15 cellular contexts compared by ENCODE assay signal in genomic region chr10:99661370-99661749, GRCh38. TPM values are rescaled to one million over a fixed set of nuclear protein-coding genes. Genes with fewer than 3 reads are reported as not detected.
DNase-seq lines count a peak whose midpoint lies in the region; ATAC-seq, FAIRE-seq and TF ChIP-seq lines count a peak whose summit lies in the region.
"Had no signal": no experiment of that assay in that cellular context is flagged by ENCODE, and none has a peak within 500 bp of the region (broad histone marks: within the 10 kb centered on the region; RNA-seq: fewer than 3 reads in every experiment).

No MANE protein-coding gene starts in this region.

- H3K27me3 ChIP-seq in HepG2 (ENCODE audit: control insufficient read depth in 1 of 2, insufficient read depth in 2 of 2, low read length in 2 of 2) = no peaks in the 10 kb centered on the region; a peak in 1 of 5 replicates
- H3K27me3 ChIP-seq in right lobe of liver = no peaks in the 10 kb centered on the region
- no peaks in the 10 kb centered on the region for H3K27me3 ChIP-seq in adrenal gland
- H3K27me3 ChIP-seq: ovary had no signal

- H3K9ac ChIP-seq in HepG2 (ENCODE audit: insufficient read depth, low read depth, low read length) = no peak overlapping the region; the same call in 1 of the 2 replicates

- POLR2A ChIA-PET in HepG2 (lab: Yijun Ruan, JAX) = no interaction called here

- H2AFZ ChIP-seq in HepG2 (ENCODE audit: low read length) = no peak overlapping the region

- WGBS in HepG2 (ENCODE audit: low lambda C conversion rate) = 78% methylated on average over 6 of the region's 6 CpGs
- WGBS in right lobe of liver (ENCODE audit: insufficient coverage, low coverage, low lambda C conversion rate, missing lambda C conversion rate) = 71% methylated on average over 6 of the region's 6 CpGs
- WGBS in adrenal gland, 4 donors = 39 to 47% (median 46%) methylated on average over 6 of the region's 6 CpGs

- H3K36me3 ChIP-seq in HepG2 (replicated peaks in 1 of 2; ENCODE audit: control insufficient read depth in 1 of 2, insufficient read depth in 2 of 2, low read length in 2 of 2) (peaks cover 2 to 9% of the 10 kb centered on the region in 2 experiments; a peak in 2 of 5 replicates), right lobe of liver (peaks cover 0 to 4% (median 0%) of the 10 kb centered on the region in 4 donors), adrenal gland (replicated peaks in 1 of 2) (no peaks in the 10 kb centered on the region)
- H3K36me3 ChIP-seq: BE2C, ovary had no signal

- no peak for ATAC-seq in HepG2
- no peak for ATAC-seq in right lobe of liver
- ATAC-seq in HG02623 (IDR thresholded peaks at IDR 0.05; ENCODE audit: unreplicated experiment) = no peak
- ATAC-seq: GM12878 had no signal

- no peaks in the 10 kb centered on the region for H4K20me1 ChIP-seq in HepG2 (ENCODE audit: insufficient read depth, low read length)

- TF ChIP-seq POLR2A in HepG2 (IDR thresholded peaks at IDR 0.05; ENCODE audit: insufficient read depth in 1 of 2, low read depth in 2 of 2, low read length in 2 of 2) (no peak), right lobe of liver (IDR thresholded peaks at IDR 0.05) (no peak), adrenal gland (IDR thresholded peaks at IDR 0.05) (peak in 1 of 2 donors; percentile 69)

- FAIRE-seq in HepG2 (lab: Jason Lieb, UNC) (no peak), urothelium cell line (lab: Jason Lieb, UNC) (no peak)
- FAIRE-seq: GM12878 had no signal

- no peak for DNase-seq in HepG2 (ENCODE audit: low spot score)
- no peak for DNase-seq in right lobe of liver
- peak in 5 of 7 donors; percentile 39 to 56 (median 49) for DNase-seq in adrenal gland
- peak; percentile 41 for DNase-seq in fibroblast of the conjunctiva (ENCODE audit: low read depth)
- DNase-seq in urothelium cell line (ENCODE audit: low spot score) = peak; percentile 35
- no peak for DNase-seq in activated CD4-positive, alpha-beta T cell treated with anti-CD3 and anti-CD28 coated beads for 4 hours
- DNase-seq in T-helper 9 cell = no peak
- DNase-seq: activated CD4-positive, CD25-positive, alpha-beta regulatory T cell; activated naive CD4-positive, alpha-beta T cell treated with anti-CD3 and anti-CD28 coated beads, Interleukin-2, amount 10 ng/mL, durations not matched to agents 7 days and 5 days; BE2C; hippocampal formation; MV-4-11; ovary had no signal

- TF ChIP-seq EP300 in HepG2 (IDR thresholded peaks at IDR 0.05; ENCODE audit: low read depth in 2 of 2, low read length in 2 of 2) (no peak), HepG2 (CRISPR knock-in tag; IDR thresholded peaks at IDR 0.05; ENCODE audit: borderline replicate concordance) (no peak)

- H3K4me1 ChIP-seq in HepG2 (ENCODE audit: insufficient read depth, low read length) (peaks cover 49% of the 10 kb centered on the region), right lobe of liver (no peaks in the 10 kb centered on the region), adrenal gland (replicated peaks in 1 of 2) (peaks cover 16 to 26% of the 10 kb centered on the region in 2 donors)
- H3K4me1 ChIP-seq: BE2C had no signal

- no TSS peak for BruUV-seq in HepG2 (replicated peaks; lab: Mats Ljungman, UMichigan)

- no peak overlapping the region; a peak in 1 of 6 replicates for H3K4me3 ChIP-seq in HepG2 (replicated peaks in 1 of 3; ENCODE audit: insufficient read depth in 1 of 3, low read depth in 2 of 3, low read length in 3 of 3)
- H3K4me3 ChIP-seq in right lobe of liver = no peak overlapping the region
- peak overlapping the region in 1 of 4 donors; percentile 3 for H3K4me3 ChIP-seq in adrenal gland
- H3K4me3 ChIP-seq: GM12878, ovary had no signal

- H3K27ac ChIP-seq in HepG2 (ENCODE audit: extremely low read length, insufficient read depth, low read length) (peak overlapping the region; percentile 76), right lobe of liver (no peak overlapping the region), adrenal gland (peak overlapping the region in 3 of 5 donors; percentile 35 to 50 (median 43))
- H3K27ac ChIP-seq: ovary had no signal

- H3K9me3 ChIP-seq in HepG2 (ENCODE audit: low read length) = no peaks in the 10 kb centered on the region
- H3K9me3 ChIP-seq in right lobe of liver = no peaks in the 10 kb centered on the region
- no peaks in the 10 kb centered on the region for H3K9me3 ChIP-seq in adrenal gland (replicated peaks in 1 of 3)
- H3K9me3 ChIP-seq: BE2C, ovary had no signal

- in situ Hi-C loops in HepG2 (cut with HindIII; ENCODE audit: extremely low pct_ligation_motif_present, low pct_unique_long_range_greater_than_20kb) = no loop called here

- no peak for TF ChIP-seq CTCF in HepG2 (CRISPR knock-in tag; IDR thresholded peaks at IDR 0.05)
- TF ChIP-seq CTCF in right lobe of liver (IDR thresholded peaks at IDR 0.05) = no peak
- no peak for TF ChIP-seq CTCF in adrenal gland (IDR thresholded peaks at IDR 0.05)

- CTCF ChIA-PET in HepG2 (lab: Yijun Ruan, JAX; ENCODE audit: low intra/inter-chr PET ratio, low total read pairs) = no interaction called here

- peaks cover 29% of the 10 kb centered on the region for H3K79me2 ChIP-seq in HepG2 (ENCODE audit: insufficient read depth, low read length)

- intact Hi-C loops in HepG2 (cut with micrococcal nuclease; ENCODE audit: unreplicated experiment) (no loop called here), right lobe of liver (cut with DNase I) (no loop called here), adrenal gland (cut with DNase I) (loop anchor here in 1 of 2 donors (5.0 kb wide), 1 partner anchor 39 kb away; the partner anchor contains the start of gene SLC25A28)

- no peak for TF ChIP-seq RAD21 in HepG2 (CRISPR knock-in tag; IDR thresholded peaks at IDR 0.05)

- H3K4me2 ChIP-seq in HepG2 (ENCODE audit: low read depth, low read length) = peak overlapping the region; percentile 72

TF ChIP-seq in HepG2, 621 proteins besides CTCF, POLR2A, EP300 and RAD21 (continues in another document):
- no peak for TF ChIP-seq HDAC2 (CRISPR knock-in tag; IDR thresholded peaks at IDR 0.05)

RNA-seq across cellular contexts. Expression of gene ENTPD7, which starts 2.1 kb away (rescaled TPM):
- total RNA-seq in HepG2 (2016; rRNA removed; fragmentation: Illumina TruSeq; extraction: Trizol) (35.5 and 36.5 TPM in 2 replicates), right lobe of liver (10 to 100 TPM in 5 of 6 experiments, 1 to 10 TPM in 1; 7.5 to 16.5 (median 10.8) TPM), adrenal gland (10 to 100 TPM in 5 of 8 donors, 1 to 10 TPM in 3; 5.6 to 17.4 (median 10.9) TPM)
- total RNA-seq in HepG2 (2016; cell fraction: cytosol; rRNA removed; fragmentation: Illumina TruSeq; extraction: Trizol; ENCODE audit: low read depth) = 4.5 and 4.7 TPM in 2 replicates
- total RNA-seq in HepG2 (2016; cell fraction: insoluble cytoplasmic fraction; rRNA removed; fragmentation: Illumina TruSeq; extraction: Trizol) = 34.0 and 36.0 TPM in 2 replicates
- 18.8 and 20.3 TPM in 2 replicates for total RNA-seq in HepG2 (2016; cell fraction: membrane; rRNA removed; fragmentation: Illumina TruSeq; extraction: Trizol)
- 40.3 and 45.2 TPM in 2 replicates for total RNA-seq in HepG2 (2016; cell fraction: nucleus; rRNA removed; fragmentation: Illumina TruSeq; extraction: Trizol)
- polyA plus RNA-seq in HepG2 (2011; rRNA removed) (6.6 and 7.6 TPM in 2 replicates), adrenal gland (10 to 100 TPM in 1 of 3 donors, 1 to 10 TPM in 2; 1.2 to 16.7 (median 1.4) TPM)
- polyA plus RNA-seq in HepG2 (2011; cell fraction: cytosol; rRNA removed) = 5.6 and 6.1 TPM in 2 replicates
- 3.0 and 3.3 TPM in 2 replicates for polyA plus RNA-seq in HepG2 (2011; cell fraction: nucleus; rRNA removed)
- 2.3 and 3.9 TPM in 2 replicates for polyA plus RNA-seq in HepG2 (2012)
- 1.8 and 2.5 TPM in 2 replicates for polyA plus RNA-seq in HepG2 (2016; cell fraction: cytosol; fragmentation: Illumina TruSeq; extraction: Trizol; ENCODE audit: low read depth)
- 14.9 TPM in 2 replicates for polyA plus RNA-seq in HepG2 (2016; cell fraction: insoluble cytoplasmic fraction; fragmentation: Illumina TruSeq; extraction: Trizol; ENCODE audit: low read depth)
- polyA plus RNA-seq in HepG2 (2016; cell fraction: membrane; fragmentation: Illumina TruSeq; extraction: Trizol; ENCODE audit: low read depth) = 5.6 and 6.8 TPM in 2 replicates
- polyA plus RNA-seq in HepG2 (2016; cell fraction: nucleus; fragmentation: Illumina TruSeq; extraction: Trizol; ENCODE audit: insufficient read depth, low read depth) = 18.8 and 19.6 TPM in 2 replicates
- polyA minus RNA-seq in HepG2 (2011; rRNA and poly(A)+ RNA removed; ENCODE audit: low replicate concordance) = 22.7 and 32.8 TPM in 2 replicates
- polyA minus RNA-seq in HepG2 (2011; cell fraction: cytosol; rRNA and poly(A)+ RNA removed) = 12.3 and 14.5 TPM in 2 replicates
- polyA minus RNA-seq in HepG2 (2011; cell fraction: nucleus; rRNA and poly(A)+ RNA removed) = 17.8 and 18.8 TPM in 2 replicates

RNA-seq across cellular contexts. Expression of gene SLC25A28, which starts 41.1 kb away (rescaled TPM):
- total RNA-seq in HepG2 (2016; rRNA removed; fragmentation: Illumina TruSeq; extraction: Trizol) (7.5 and 15.2 TPM in 2 replicates), right lobe of liver (10 to 100 TPM; 17.1 to 33.8 (median 23.4) TPM), adrenal gland (10 to 100 TPM in 7 of 8 donors, 1 to 10 TPM in 1; 9.6 to 70.9 (median 34.5) TPM)
- 5.1 and 6.8 TPM in 2 replicates for total RNA-seq in HepG2 (2016; cell fraction: cytosol; rRNA removed; fragmentation: Illumina TruSeq; extraction: Trizol; ENCODE audit: low read depth)
- 9.3 and 17.7 TPM in 2 replicates for total RNA-seq in HepG2 (2016; cell fraction: insoluble cytoplasmic fraction; rRNA removed; fragmentation: Illumina TruSeq; extraction: Trizol)
- 10.0 and 10.5 TPM in 2 replicates for total RNA-seq in HepG2 (2016; cell fraction: membrane; rRNA removed; fragmentation: Illumina TruSeq; extraction: Trizol)
- 21.1 and 22.5 TPM in 2 replicates for total RNA-seq in HepG2 (2016; cell fraction: nucleus; rRNA removed; fragmentation: Illumina TruSeq; extraction: Trizol)
- polyA plus RNA-seq in HepG2 (2011; rRNA removed) (41.0 and 48.5 TPM in 2 replicates), adrenal gland (100 to 1,000 TPM; 131 to 299 (median 267) TPM)
- 15.0 and 16.1 TPM in 2 replicates for polyA plus RNA-seq in HepG2 (2011; cell fraction: cytosol; rRNA removed)
- 109 and 122 TPM in 2 replicates for polyA plus RNA-seq in HepG2 (2011; cell fraction: nucleus; rRNA removed)
- 17.1 and 20.2 TPM in 2 replicates for polyA plus RNA-seq in HepG2 (2012)
- polyA plus RNA-seq in HepG2 (2016; cell fraction: cytosol; fragmentation: Illumina TruSeq; extraction: Trizol; ENCODE audit: low read depth) = 7.0 and 7.2 TPM in 2 replicates
- polyA plus RNA-seq in HepG2 (2016; cell fraction: insoluble cytoplasmic fraction; fragmentation: Illumina TruSeq; extraction: Trizol; ENCODE audit: low read depth) = 13.2 and 14.7 TPM in 2 replicates
- polyA plus RNA-seq in HepG2 (2016; cell fraction: membrane; fragmentation: Illumina TruSeq; extraction: Trizol; ENCODE audit: low read depth) = 10.4 and 11.7 TPM in 2 replicates
- 79.4 and 79.5 TPM in 2 replicates for polyA plus RNA-seq in HepG2 (2016; cell fraction: nucleus; fragmentation: Illumina TruSeq; extraction: Trizol; ENCODE audit: insufficient read depth, low read depth)
- 22.7 and 72.0 TPM in 2 replicates for polyA minus RNA-seq in HepG2 (2011; rRNA and poly(A)+ RNA removed; ENCODE audit: low replicate concordance)
- 6.4 and 7.2 TPM in 2 replicates for polyA minus RNA-seq in HepG2 (2011; cell fraction: cytosol; rRNA and poly(A)+ RNA removed)
- polyA minus RNA-seq in HepG2 (2011; cell fraction: nucleus; rRNA and poly(A)+ RNA removed) = 23.7 and 24.9 TPM in 2 replicates

Comparison
In these comparisons a context has a peak if more than half of its experiments do, and no peak if none do; other contexts are left out.
1. H3K27ac ChIP-seq: peak in HepG2 (single experiment) and adrenal gland (3 of 5); none in right lobe of liver (0 of 3).
2. DNase-seq: peak in adrenal gland (5 of 7), fibroblast of the conjunctiva (single experiment) and urothelium cell line (single experiment); none in HepG2 (single experiment), right lobe of liver (0 of 3), activated CD4-positive, alpha-beta T cell treated with anti-CD3 and anti-CD28 coated beads for 4 hours (0 of 2) and T-helper 9 cell (single experiment).